In the genomic region with DNA sequence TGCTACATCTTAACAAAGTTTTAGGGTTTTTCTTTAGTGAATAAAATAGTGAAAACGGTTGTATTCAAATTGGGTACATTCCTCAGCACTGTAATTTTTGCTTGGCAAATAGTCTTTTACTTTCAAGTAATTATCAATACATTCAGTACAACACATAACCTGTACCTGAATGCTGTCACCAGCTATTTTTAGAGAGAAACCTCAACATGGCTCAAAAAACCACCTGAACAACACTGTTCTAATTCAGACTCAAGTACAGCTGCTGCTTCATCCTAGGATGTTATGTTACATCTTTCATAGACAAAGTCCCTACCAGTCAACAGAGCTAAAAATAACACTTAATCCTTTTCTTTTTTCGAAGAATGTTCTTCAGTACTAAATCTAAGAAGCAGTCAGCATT, we compare ENCODE assay signal across 15 cellular contexts. TPM values are rescaled to one million over a fixed set of nuclear protein-coding genes. Genes with fewer than 3 reads are reported as not detected.
DNase-seq lines count a peak whose midpoint lies in the region; ATAC-seq and TF ChIP-seq lines count a peak whose summit lies in the region.
"Had no signal": no experiment of that assay in that cellular context is flagged by ENCODE, and none has a peak within 500 bp of the region (broad histone marks: within the 10 kb centered on the region; RNA-seq: fewer than 3 reads in every experiment).

No MANE protein-coding gene starts in this region.

- no peak for DNase-seq in activated CD4-positive, alpha-beta T cell treated with anti-CD3 and anti-CD28 coated beads, Interleukin-2, amount 10 ng/mL, durations not matched to agents 7 days and 5 days
- no peak for DNase-seq in activated CD4-positive, alpha-beta T cell treated with anti-CD3 and anti-CD28 coated beads, Interleukin-2, amount 50 U/mL, for 1 hour
- DNase-seq in myocyte (ENCODE audit: low read depth) = peak; percentile 51
- DNase-seq in A673 (ENCODE audit: low spot score) = no peak
- no peak for DNase-seq in SW480 (ENCODE audit: low spot score)
- DNase-seq in anterior cingulate cortex (lab: John Stamatoyannopoulos, UW) = no peak
- DNase-seq: DMS 273 treated with DMSO at 0.1 percent for 48 hours; left lung; NCI-H1417; NCI-H526; stimulated activated CD4-positive, alpha-beta T cell treated with anti-CD3 and anti-CD28 coated beads, Interleukin-15, amount 100 ng/mL, for 24 hours had no signal

- peaks cover 80% of the 10 kb centered on the region for H3K36me3 Mint-ChIP-seq in activated CD4-positive, alpha-beta T cell treated with anti-CD3 and anti-CD28 coated beads, Interleukin-2, amount 10 ng/mL, durations not matched to agents 7 days and 5 days (ENCODE audit: low read depth)

- H3K9me3 ChIP-seq in A673 (ENCODE audit: low read depth, low read length, poor library complexity, severe bottlenecking) = no peaks in the 10 kb centered on the region
- H3K9me3 ChIP-seq: left lung had no signal

- no peaks in the 10 kb centered on the region for H3K27me3 ChIP-seq in A673 (replicated peaks; ENCODE audit: insufficient read depth, low read depth, low read length, poor library complexity)
- H3K27me3 ChIP-seq: left lung had no signal

- no TSS peak for BruUV-seq in A673 (replicated peaks; lab: Mats Ljungman, UMichigan)

- intact Hi-C loops in A673 (cut with micrococcal nuclease; ENCODE audit: unreplicated experiment) = no loop called here

- peaks cover 30% of the 10 kb centered on the region for H3K4me1 Mint-ChIP-seq in activated CD4-positive, alpha-beta T cell treated with anti-CD3 and anti-CD28 coated beads, Interleukin-2, amount 10 ng/mL, durations not matched to agents 7 days and 5 days

- CTCF ChIA-PET in activated CD4-positive, alpha-beta T cell treated with anti-CD3 and anti-CD28 coated beads, Interleukin-2, amount 10 ng/mL, durations not matched to agents 7 days and 5 days (lab: Charles Lee) = interaction anchor here (1.4 to 1.9 kb wide), 3 partner anchors 8 to 20 kb away, joined by 4 to 11 read pairs (median 6); no protein-coding TSS in a partner anchor
- CTCF ChIA-PET in A673 (lab: Charles Lee) = no interaction called here

- no peak overlapping the region for H3K4me3 Mint-ChIP-seq in activated CD4-positive, alpha-beta T cell treated with anti-CD3 and anti-CD28 coated beads, Interleukin-2, amount 10 ng/mL, durations not matched to agents 7 days and 5 days

- TF ChIP-seq CTCF in A673 (conservative IDR thresholded peaks at IDR 0.05; ENCODE audit: low read depth, low read length) = no peak

- no peaks in the 10 kb centered on the region for H3K27me3 Mint-ChIP-seq in activated CD4-positive, alpha-beta T cell treated with anti-CD3 and anti-CD28 coated beads, Interleukin-2, amount 10 ng/mL, durations not matched to agents 7 days and 5 days
- H3K27me3 Mint-ChIP-seq: IgD-negative memory B cell had no signal

- H3K27ac Mint-ChIP-seq in activated CD4-positive, alpha-beta T cell treated with anti-CD3 and anti-CD28 coated beads, Interleukin-2, amount 10 ng/mL, durations not matched to agents 7 days and 5 days = peak overlapping the region; percentile 74

- H3K4me1 ChIP-seq in A673 (ENCODE audit: insufficient read depth, low read length, poor library complexity, severe bottlenecking) = no peaks in the 10 kb centered on the region

- H3K27ac ChIP-seq in A673 (ENCODE audit: low read depth, low read length, poor library complexity, severe bottlenecking) = no peak overlapping the region
- H3K27ac ChIP-seq: left lung had no signal

- H3K9me3 Mint-ChIP-seq in activated CD4-positive, alpha-beta T cell treated with anti-CD3 and anti-CD28 coated beads, Interleukin-2, amount 10 ng/mL, durations not matched to agents 7 days and 5 days = no peaks in the 10 kb centered on the region
- H3K9me3 Mint-ChIP-seq: IgD-negative memory B cell had no signal

- H3K36me3 ChIP-seq in A673 (ENCODE audit: insufficient read depth, low read length, poor library complexity, severe bottlenecking) = peaks cover 91% of the 10 kb centered on the region

- peak; percentile 42 for ATAC-seq in GM21381 (IDR thresholded peaks at IDR 0.05; ENCODE audit: unreplicated experiment)
- ATAC-seq in HG03354 (IDR thresholded peaks at IDR 0.05; ENCODE audit: poor library complexity, severe bottlenecking, unreplicated experiment) = peak; percentile 39
- ATAC-seq: left lung, Right ventricle myocardium inferior had no signal

- no peak overlapping the region for H3K4me3 ChIP-seq in A673 (ENCODE audit: low read depth, low read length, poor library complexity, severe bottlenecking)
- H3K4me3 ChIP-seq: left lung had no signal

- POLR2A ChIA-PET in activated CD4-positive, alpha-beta T cell treated with anti-CD3 and anti-CD28 coated beads, Interleukin-2, amount 10 ng/mL, durations not matched to agents 7 days and 5 days (lab: Charles Lee) = no interaction called here
- POLR2A ChIA-PET in A673 (lab: Charles Lee; ENCODE audit: low non-redundant PET) = no interaction called here

RNA-seq across cellular contexts. Expression of gene PDIA6, which starts 20.6 kb away (rescaled TPM):
- 100 to 1,000 TPM; 127 to 136 TPM for total RNA-seq in activated CD4-positive, alpha-beta T cell treated with anti-CD3 and anti-CD28 coated beads, Interleukin-2, amount 10 ng/mL, durations not matched to agents 7 days and 5 days
- total RNA-seq in myocyte = 260 and 472 TPM in 2 replicates
- 210 TPM for polyA plus RNA-seq in myocyte (2012)
- total RNA-seq in A673 (2021) = 314 and 316 TPM in 2 replicates
